ENCODE assay signal across 8 cellular contexts in the genomic region with DNA sequence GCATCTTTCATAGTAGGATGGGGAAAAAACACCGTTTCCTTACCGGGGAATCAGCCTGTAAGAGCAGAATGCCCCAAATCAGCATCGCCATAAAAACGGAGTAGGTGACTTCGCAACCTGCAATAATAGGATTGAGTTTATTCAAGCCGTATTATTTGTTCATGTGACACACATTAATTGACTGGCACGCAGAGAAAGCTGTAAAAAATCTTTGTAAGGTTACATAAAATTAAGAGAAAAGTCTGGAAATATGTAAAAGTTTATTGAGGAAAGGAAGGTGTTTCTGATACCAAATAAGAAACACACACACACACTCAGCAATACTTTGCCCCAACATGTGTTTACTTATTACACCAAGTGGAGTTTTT. TPM values are rescaled to one million over a fixed set of nuclear protein-coding genes. Genes with fewer than 3 reads are reported as not detected.
A peak's percentile ranks its signal among the peaks of the same experiment; 100 is the strongest.
DNase-seq lines count a peak whose midpoint lies in the region; ATAC-seq and TF ChIP-seq lines count a peak whose summit lies in the region.

No MANE protein-coding gene starts in this region.

- WGBS in ectodermal cell, 2 experiments: 25 to 31% methylated on average over 7 of the region's 7 CpGs

- no peak overlapping the region for H3K27ac ChIP-seq in ectodermal cell (ENCODE audit: insufficient read depth, low read depth, low read length, poor library complexity, severe bottlenecking)

- H3K9me3 Mint-ChIP-seq in nephron: no peaks in the 10 kb centered on the region

- no peaks in the 10 kb centered on the region for H3K27me3 Mint-ChIP-seq in nephron (ENCODE audit: low read depth)

- peak overlapping the region; percentile 60 for H3K4me3 ChIP-seq in BJ (ENCODE audit: low read depth, low read length)
- H3K4me3 ChIP-seq in NB4 (ENCODE audit: low read depth, low read length): peak overlapping the region; percentile 64
- H3K4me3 ChIP-seq in ectodermal cell (ENCODE audit: insufficient read depth, low read depth, low read length): peak overlapping the region; percentile 68

- CTCF ChIA-PET in BJ (lab: Yijun Ruan, JAX): interaction anchor here (0.6 kb wide), 1 partner anchor 277 kb away, joined by 3 read pairs; no protein-coding TSS in a partner anchor

- no peaks in the 10 kb centered on the region for H3K27me3 ChIP-seq in BJ (ENCODE audit: control insufficient read depth, insufficient read depth, low read length)
- H3K27me3 ChIP-seq in ectodermal cell (ENCODE audit: control insufficient read depth, insufficient read depth, low read length, poor library complexity, severe bottlenecking): peaks cover 8% of the 10 kb centered on the region

- peaks cover 4% of the 10 kb centered on the region for H3K4me1 ChIP-seq in ectodermal cell (ENCODE audit: control insufficient read depth, insufficient read depth, low read length)

- H3K4me1 Mint-ChIP-seq in nephron: peaks cover 32% of the 10 kb centered on the region

- DNase-seq in BJ (ENCODE audit: low read depth) (no peak), NB4 (ENCODE audit: low read depth) (no peak), activated gamma-delta T cell treated with Interleukin-2 at 50 U/mL for 16 hours (no peak), DMS53 treated with DMSO at 0.1 percent for 48 hours (lab: John Stamatoyannopoulos, UW; ENCODE audit: unreplicated experiment) (no peak), NCI-H510A (lab: John Stamatoyannopoulos, UW) (no peak)

- TF ChIP-seq POLR2A in NB4 (IDR thresholded peaks at IDR 0.05; ENCODE audit: extremely low read depth, insufficient read length): no peak

- TF ChIP-seq CTCF in BJ (IDR thresholded peaks at IDR 0.05; ENCODE audit: insufficient read depth, low read depth, low read length): no peak
- no peak for TF ChIP-seq CTCF in NB4 (IDR thresholded peaks at IDR 0.05; ENCODE audit: low read depth, low read length)
- TF ChIP-seq CTCF in nephron (IDR thresholded peaks at IDR 0.05; ENCODE audit: unreplicated experiment in 3 of 3): no peak

- H3K36me3 ChIP-seq in BJ (ENCODE audit: control insufficient read depth, insufficient read depth, low read length) (no peaks in the 10 kb centered on the region), ectodermal cell (ENCODE audit: control insufficient read depth, insufficient read depth, low read length) (no peaks in the 10 kb centered on the region)

- H3K9me3 ChIP-seq in ectodermal cell (ENCODE audit: control insufficient read depth, low read length): no peaks in the 10 kb centered on the region

- POLR2A ChIA-PET in BJ (lab: Charles Lee): interaction anchor here (0.6 kb wide), 1 partner anchor 220 kb away, joined by 3 read pairs; no protein-coding TSS in a partner anchor

- peak overlapping the region; percentile 43 to 87 (median 79) for H3K27ac Mint-ChIP-seq in nephron

- no peak for ATAC-seq in GM19351 (IDR thresholded peaks at IDR 0.05; ENCODE audit: unreplicated experiment)

- H3K4me3 Mint-ChIP-seq in nephron: peak overlapping the region; percentile 95 to 97 (median 96)

- H3K36me3 Mint-ChIP-seq in nephron (ENCODE audit: low read depth): peaks cover 8% of the 10 kb centered on the region

RNA-seq across cellular contexts. Expression of a gene that starts 0.6 kb away (rescaled TPM):
- 7.8 and 11.9 TPM in 2 replicates for polyA plus RNA-seq in BJ (2011; rRNA removed)
- polyA minus RNA-seq in BJ (2011; rRNA and poly(A)+ RNA removed): 4.5 and 8.0 TPM in 2 replicates
- 36.0 TPM for polyA plus RNA-seq in ectodermal cell (2013, experiment 1 of 4)
- 33.7 TPM for polyA plus RNA-seq in ectodermal cell (2013, experiment 2 of 4)
- polyA plus RNA-seq in ectodermal cell (2013, experiment 3 of 4): 39.6 TPM
- 44.7 TPM for polyA plus RNA-seq in ectodermal cell (2013, experiment 4 of 4)

RNA-seq across cellular contexts. Expression of a gene that starts 59.7 kb away (rescaled TPM):
- polyA plus RNA-seq in BJ (2011; rRNA removed): 6.8 and 12.2 TPM in 2 replicates
- polyA minus RNA-seq in BJ (2011; rRNA and poly(A)+ RNA removed): 13.8 and 21.8 TPM in 2 replicates
- polyA plus RNA-seq in ectodermal cell (2013, experiment 1 of 4): 53.7 TPM
- 54.5 TPM for polyA plus RNA-seq in ectodermal cell (2013, experiment 2 of 4)
- 39.2 TPM for polyA plus RNA-seq in ectodermal cell (2013, experiment 3 of 4)
- 43.8 TPM for polyA plus RNA-seq in ectodermal cell (2013, experiment 4 of 4)
